In genomic region chr16:57741660-57742191, GRCh38 we compare ENCODE assay signal across 26 cellular contexts. TPM values are rescaled to one million over a fixed set of nuclear protein-coding genes. Genes with fewer than 3 reads are reported as not detected.
DNase-seq lines count a peak whose midpoint lies in the region; ATAC-seq, FAIRE-seq and TF ChIP-seq lines count a peak whose summit lies in the region.
"Had no signal": no experiment of that assay in that cellular context is flagged by ENCODE, and none has a peak within 500 bp of the region (broad histone marks: within the 10 kb centered on the region; RNA-seq: fewer than 3 reads in every experiment).

No MANE protein-coding gene starts in this region.

- no peak overlapping the region for H2BK15ac ChIP-seq in H1 (ENCODE audit: low read length)

- H2AK5ac ChIP-seq in H1 (ENCODE audit: low read depth, low read length): no peak overlapping the region

- no peaks in the 10 kb centered on the region for H3K79me1 ChIP-seq in H1 (ENCODE audit: low read depth, low read length)

- POLR2A ChIA-PET in H1 (lab: Charles Lee; ENCODE audit: partially characterized antibody) (interaction anchor here (1.0 kb wide), 1 partner anchor 17 kb away, joined by 3 read pairs; no protein-coding TSS in a partner anchor), HEK293T (lab: Yijun Ruan, JAX) (no interaction called here)

- H3K79me2 ChIP-seq in H1 (ENCODE audit: control insufficient read depth in 1 of 2, insufficient read depth in 2 of 2, low read length in 2 of 2): no peaks in the 10 kb centered on the region

- peak overlapping the region in 8 of 11 experiments; percentile 20 to 90 (median 78); a peak in 15 of 22 replicates for H3K4me2 ChIP-seq in BLaER1 treated with 17β-estradiol and CSF1 and Interleukin-3, amounts not matched to agents 10 nM and 100 nM
- H3K4me2 ChIP-seq in H1 (ENCODE audit: insufficient read depth in 1 of 2, low read depth in 2 of 2, low read length in 2 of 2): no peak overlapping the region

- H4K8ac ChIP-seq in H1 (ENCODE audit: extremely low read depth, insufficient read depth, low read length): no peak overlapping the region

- no peak for TF ChIP-seq POLR2A in H1 (IDR thresholded peaks at IDR 0.05; ENCODE audit: control extremely low read depth in 1 of 2, low read depth in 2 of 2, low read length in 2 of 2)

- no peak overlapping the region for H3K4me3 ChIP-seq in BLaER1 treated with 17β-estradiol and CSF1 and Interleukin-3, amounts not matched to agents 10 nM and 100 nM
- H3K4me3 ChIP-seq in H1 (ENCODE audit: extremely low read depth in 1 of 4, insufficient read depth in 2 of 4, low read depth in 3 of 4, low read length in 4 of 4): no peak overlapping the region
- H3K4me3 ChIP-seq: breast epithelium, colonic mucosa, esophagus muscularis mucosa, gastrocnemius medialis, MG63, transverse colon had no signal

- no peak for ATAC-seq in GM18867 (IDR thresholded peaks at IDR 0.05; ENCODE audit: unreplicated experiment)
- ATAC-seq: effector memory CD8-positive, alpha-beta T cell; gastrocnemius medialis; SK-N-SH treated with all-trans-retinoic acid at 6 μM for 48 hours had no signal

- 86% methylated on average over 12 of the region's 16 CpGs; no CpG with 5 or more reads in 1 of the 2 experiments for WGBS in H1 (ENCODE audit: extremely low coverage in 1 of 2, insufficient coverage in 1 of 2, insufficient read length in 1 of 2, insufficient replicate concordance in 2 of 2, low coverage in 1 of 2, low lambda C conversion rate in 2 of 2, missing lambda C conversion rate in 1 of 2), 2 experiments

- no peak overlapping the region for H3K23ac ChIP-seq in H1 (ENCODE audit: insufficient read length)

- no peak overlapping the region for H3K18ac ChIP-seq in H1 (ENCODE audit: extremely low read depth, low read length)

- peaks cover 13 to 91% (median 78%) of the 10 kb centered on the region in 10 experiments for H3K4me1 ChIP-seq in BLaER1 treated with 17β-estradiol and CSF1 and Interleukin-3, amounts not matched to agents 10 nM and 100 nM
- H3K4me1 ChIP-seq in H1 (replicated peaks in 1 of 4; ENCODE audit: control insufficient read depth in 3 of 4, insufficient read depth in 4 of 4, low read length in 3 of 4): peaks cover 0 to 3% (median 3%) of the 10 kb centered on the region in 4 experiments; a peak in 4 of 7 replicates

- no peaks in the 10 kb centered on the region for H3K9me3 ChIP-seq in BLaER1 treated with 17β-estradiol and CSF1 and Interleukin-3, amounts not matched to agents 10 nM and 100 nM (replicated peaks in 1 of 11)
- no peaks in the 10 kb centered on the region for H3K9me3 ChIP-seq in H1 (ENCODE audit: insufficient read depth in 2 of 2, low read depth in 1 of 2, low read length in 1 of 2)
- H3K9me3 ChIP-seq: breast epithelium, colonic mucosa, esophagus muscularis mucosa, gastrocnemius medialis, MG63, transverse colon had no signal

- H2BK5ac ChIP-seq in H1 (ENCODE audit: low read depth, low read length): 0 out of 2 replicates have a peak overlapping the region, but pooled peaks have one; percentile 52

- CTCF ChIA-PET in H1 (lab: Charles Lee; ENCODE audit: partially characterized antibody) (interaction anchor here (0.7 to 2.6 kb wide), 7 partner anchors 10 to 165 kb away, joined by 3 to 21 read pairs (median 4); no protein-coding TSS in a partner anchor), HEK293T (lab: Yijun Ruan, JAX) (interaction anchor here (0.7 kb wide), 1 partner anchor 122 kb away, joined by 4 read pairs; no protein-coding TSS in a partner anchor)

- TF ChIP-seq CTCF in H1 (IDR thresholded peaks at IDR 0.05; ENCODE audit: control extremely low read depth in 1 of 3, insufficient read depth in 1 of 3, low read depth in 1 of 3, low read length in 3 of 3): no peak

- H3K27me3 ChIP-seq in BLaER1 treated with 17β-estradiol and CSF1 and Interleukin-3, amounts not matched to agents 10 nM and 100 nM: no peaks in the 10 kb centered on the region
- no peaks in the 10 kb centered on the region for H3K27me3 ChIP-seq in H1 (replicated peaks in 1 of 4; ENCODE audit: control insufficient read depth in 3 of 4, extremely low read depth in 1 of 4, insufficient read depth in 3 of 4, low read length in 3 of 4)
- H3K27me3 ChIP-seq: breast epithelium, colonic mucosa, esophagus muscularis mucosa, gastrocnemius medialis, MG63, transverse colon had no signal

- H4K20me1 ChIP-seq in BLaER1 treated with 17β-estradiol and CSF1 and Interleukin-3, amounts not matched to agents 10 nM and 100 nM: peaks cover 0 to 3% (median 0%) of the 10 kb centered on the region in 11 experiments; a peak in 3 of 22 replicates
- peaks cover 0 to 9% of the 10 kb centered on the region in 2 experiments for H4K20me1 ChIP-seq in H1 (replicated peaks in 1 of 2; ENCODE audit: control insufficient read depth in 1 of 2, insufficient read depth in 2 of 2, low read length in 2 of 2)

- H3K14ac ChIP-seq in H1 (ENCODE audit: insufficient read length): no peak overlapping the region

- H4K91ac ChIP-seq in H1 (replicated peaks; ENCODE audit: insufficient read length, low read length): no peak overlapping the region

- peaks cover 6 to 94% (median 46%) of the 10 kb centered on the region in 11 experiments; a peak in 19 of 22 replicates for H3K36me3 ChIP-seq in BLaER1 treated with 17β-estradiol and CSF1 and Interleukin-3, amounts not matched to agents 10 nM and 100 nM
- H3K36me3 ChIP-seq in H1 (ENCODE audit: control insufficient read depth in 2 of 4, insufficient read depth in 4 of 4, low read length in 3 of 4): peaks cover 0 to 5% (median 0%) of the 10 kb centered on the region in 4 experiments; a peak in 4 of 8 replicates
- H3K36me3 ChIP-seq: breast epithelium, colonic mucosa, gastrocnemius medialis, transverse colon had no signal

- no peak overlapping the region for H2BK120ac ChIP-seq in H1 (replicated peaks; ENCODE audit: low read depth, low read length)

- no peak for TF ChIP-seq RAD21 in H1 (IDR thresholded peaks at IDR 0.05 in 1 of 2, conservative IDR thresholded peaks at IDR 0.05 in 1 of 2; ENCODE audit: low read depth in 2 of 2, low read length in 2 of 2)

- no peak overlapping the region for H2BK20ac ChIP-seq in H1 (ENCODE audit: low read length)

- H2BK12ac ChIP-seq in H1 (ENCODE audit: low read depth, low read length): no peak overlapping the region

- H3K56ac ChIP-seq in H1 (replicated peaks; ENCODE audit: insufficient read length, low read depth, low read length): no peak overlapping the region

- FAIRE-seq in H1 (lab: Jason Lieb, UNC): no peak

- no peak overlapping the region for H3K4ac ChIP-seq in H1 (replicated peaks; ENCODE audit: insufficient read length, low read depth, low read length)

- peak overlapping the region in 5 of 11 experiments; percentile 7 to 48 (median 22); a peak in 7 of 22 replicates for H3K27ac ChIP-seq in BLaER1 treated with 17β-estradiol and CSF1 and Interleukin-3, amounts not matched to agents 10 nM and 100 nM
- no peak overlapping the region for H3K27ac ChIP-seq in H1 (ENCODE audit: low read depth, low read length)
- H3K27ac ChIP-seq: breast epithelium, colonic mucosa, esophagus muscularis mucosa, gastrocnemius medialis, transverse colon had no signal

- H4K5ac ChIP-seq in H1 (ENCODE audit: insufficient read length, low read depth, low read length): no peak overlapping the region

- peak; percentile 25 for DNase-seq in G401 (ENCODE audit: low spot score)
- DNase-seq in H1 (ENCODE audit: low read depth in 1 of 2, low spot score in 2 of 2): peak in 1 of 2 experiments; percentile 34
- peak; percentile 95 for DNase-seq in myocyte (ENCODE audit: low read depth)
- DNase-seq in HEK293T (ENCODE audit: extremely low spot score): no peak
- DNase-seq in activated CD8-positive, alpha-beta memory T cell treated with anti-CD3 and anti-CD28 coated beads, Interleukin-2, amount 50 U/mL, for 48 hours: no peak
- no peak for DNase-seq in middle frontal gyrus (ENCODE audit: extremely low spot score, low spot score)
- DNase-seq: activated CD4-positive, alpha-beta T cell treated with anti-CD3 and anti-CD28 coated beads, Interleukin-2, amount 10 ng/mL, durations not matched to agents 24 days and 14 days; activated naive CD4-positive, alpha-beta T cell treated with anti-CD3 and anti-CD28 coated beads for 36 hours; amygdala; colonic mucosa; effector memory CD8-positive, alpha-beta T cell; gastrocnemius medialis; HFFc6; MG63; naive B cell; NCI-H1417 treated with DMSO at 0.1 percent for 48 hours; NCI-H446; T-helper 2 cell; transverse colon had no signal

- H2AFZ ChIP-seq in H1 (ENCODE audit: low read length): no peak overlapping the region

- in situ Hi-C loops in G401 (cut with HindIII; ENCODE audit: low sequenced_read_pairs): no loop called here

- no peaks in the 10 kb centered on the region for H3K23me2 ChIP-seq in H1 (ENCODE audit: low read depth, low read length)

- no peak for TF ChIP-seq EP300 in H1 (IDR thresholded peaks at IDR 0.05; ENCODE audit: borderline replicate concordance in 1 of 2, low read depth in 2 of 2, low read length in 2 of 2)

- H3K9ac ChIP-seq in BLaER1 treated with 17β-estradiol and CSF1 and Interleukin-3, amounts not matched to agents 10 nM and 100 nM: peak overlapping the region in 6 of 11 experiments; percentile 29 to 54 (median 44); a peak in 11 of 22 replicates
- no peak overlapping the region for H3K9ac ChIP-seq in H1 (replicated peaks in 1 of 4; ENCODE audit: extremely low read depth in 1 of 4, low read depth in 3 of 4, low read length in 3 of 4)

RNA-seq across cellular contexts. Expression of gene KATNB1, which starts 6.2 kb away (rescaled TPM):
- 46.6 and 55.6 TPM in 2 replicates for total RNA-seq in G401 (2014; rRNA removed; shearing (Covaris generic))
- total RNA-seq in H1 (2021; fragmentation: NEBNext Ultra II Directional; extraction: Animal tissue kit (Norgen Biotek cat#: 25700)): 50.2 and 50.3 TPM in 2 replicates
- 60.4 and 88.4 TPM in 2 replicates for polyA plus RNA-seq in H1 (2011; rRNA removed)
- 55.3 TPM for polyA plus RNA-seq in H1 (2011; cell fraction: cytosol; rRNA removed)
- 166 TPM for polyA plus RNA-seq in H1 (2011; cell fraction: nucleus; rRNA removed)
- polyA plus RNA-seq in H1 (2012, experiment 1 of 2): 25.0 to 47.4 TPM (median 43.4 TPM) in 4 replicates
- polyA plus RNA-seq in H1 (2012, experiment 2 of 2): 48.3 TPM
- 31.0 TPM for polyA plus RNA-seq in H1 (2013, experiment 1 of 2)
- polyA plus RNA-seq in H1 (2013, experiment 2 of 2): 28.8 TPM
- polyA minus RNA-seq in H1 (2011; rRNA and poly(A)+ RNA removed): 31.8 and 43.0 TPM in 2 replicates
- polyA minus RNA-seq in H1 (2011; cell fraction: cytosol; rRNA and poly(A)+ RNA removed): 29.9 TPM
- polyA minus RNA-seq in H1 (2011; cell fraction: nucleus; rRNA and poly(A)+ RNA removed): 42.7 TPM
- total RNA-seq in myocyte: 32.9 and 51.3 TPM in 2 replicates
- 28.6 TPM for polyA plus RNA-seq in myocyte (2012)

RNA-seq across cellular contexts. Expression of gene DRC7, which starts 47.1 kb away (rescaled TPM):
- 0.37 TPM in 1 of 2 replicates, not detected in the other for total RNA-seq in G401 (2014; rRNA removed; shearing (Covaris generic))
- total RNA-seq in H1 (2021; fragmentation: NEBNext Ultra II Directional; extraction: Animal tissue kit (Norgen Biotek cat#: 25700)): not detected in 2 replicates
- polyA plus RNA-seq in H1 (2011; rRNA removed): 0.13 and 0.14 TPM in 2 replicates
- 0.16 TPM for polyA plus RNA-seq in H1 (2011; cell fraction: cytosol; rRNA removed)
- polyA plus RNA-seq in H1 (2011; cell fraction: nucleus; rRNA removed): 0.27 TPM
- polyA plus RNA-seq in H1 (2012, experiment 1 of 2): 0.23 to 0.48 TPM (median 0.27 TPM) in 3 of 4 replicates, not detected in the other
- polyA plus RNA-seq in H1 (2012, experiment 2 of 2): not detected
- 0.06 TPM for polyA plus RNA-seq in H1 (2013, experiment 1 of 2)
- polyA plus RNA-seq in H1 (2013, experiment 2 of 2): 0.04 TPM
- polyA minus RNA-seq in H1 (2011; rRNA and poly(A)+ RNA removed): 0.09 TPM in 1 of 2 replicates, not detected in the other
- not detected for polyA minus RNA-seq in H1 (2011; cell fraction: cytosol; rRNA and poly(A)+ RNA removed)
- not detected for polyA minus RNA-seq in H1 (2011; cell fraction: nucleus; rRNA and poly(A)+ RNA removed)
- total RNA-seq in myocyte: not detected in 2 replicates
- not detected for polyA plus RNA-seq in myocyte (2012)
- total RNA-seq: activated CD4-positive, alpha-beta T cell treated with anti-CD3 and anti-CD28 coated beads, Interleukin-2, amount 10 ng/mL, durations not matched to agents 24 days and 14 days; colonic mucosa; gastrocnemius medialis; HFFc6; RPMI7951; transverse colon had no signal
- polyA plus RNA-seq: IgD-negative memory B cell had no signal

Comparison
In these comparisons a context has a peak if more than half of its experiments do, and no peak if none do; other contexts are left out.
1. H3K4me2 ChIP-seq: peak in BLaER1 treated with 17β-estradiol and CSF1 and Interleukin-3, amounts not matched to agents 10 nM and 100 nM (8 of 11); none in H1 (0 of 2).
2. H3K9ac ChIP-seq: peak in BLaER1 treated with 17β-estradiol and CSF1 and Interleukin-3, amounts not matched to agents 10 nM and 100 nM (6 of 11); none in H1 (0 of 4).
3. DNase-seq: peak in G401 (single experiment) and myocyte (single experiment); none in HEK293T (single experiment), activated CD8-positive, alpha-beta memory T cell treated with anti-CD3 and anti-CD28 coated beads, Interleukin-2, amount 50 U/mL, for 48 hours (single experiment) and middle frontal gyrus (single experiment).